11 cellular contexts compared by ENCODE assay signal in the genomic region with DNA sequence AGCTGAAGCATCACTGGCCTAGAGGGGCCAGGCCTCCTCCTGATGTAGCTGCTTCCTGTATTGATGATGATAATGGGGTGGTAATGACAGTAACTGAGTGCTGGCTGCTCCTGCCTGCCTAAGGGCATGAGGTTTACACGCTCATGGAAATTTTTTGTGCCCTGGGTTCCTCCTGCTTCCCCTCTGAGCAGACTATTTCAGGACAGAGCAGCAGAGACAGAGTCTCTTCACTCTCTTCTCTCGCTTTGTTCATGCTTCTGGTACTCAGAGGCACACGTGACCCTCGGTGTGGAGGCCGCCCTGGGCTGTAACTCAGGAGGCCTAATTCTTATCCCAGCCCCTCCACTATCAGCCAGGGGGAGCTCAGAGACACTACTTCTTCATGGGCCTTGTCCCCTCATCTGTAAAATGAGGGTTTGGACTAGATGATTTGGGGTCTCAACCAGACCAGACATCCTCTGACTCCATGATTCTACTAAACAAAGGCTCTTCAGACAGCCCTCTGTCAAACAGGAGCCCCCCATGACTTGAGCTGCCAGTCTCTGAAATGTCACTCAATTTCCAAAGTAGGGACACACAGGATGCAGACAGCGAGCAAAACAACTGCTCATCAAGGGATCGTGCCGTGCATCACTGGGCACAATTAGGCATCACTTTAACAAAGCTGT. TPM values are rescaled to one million over a fixed set of nuclear protein-coding genes. Genes with fewer than 3 reads are reported as not detected.
DNase-seq lines count a peak whose midpoint lies in the region; ATAC-seq and TF ChIP-seq lines count a peak whose summit lies in the region.
"Had no signal": no experiment of that assay in that cellular context is flagged by ENCODE, and none has a peak within 500 bp of the region (broad histone marks: within the 10 kb centered on the region; RNA-seq: fewer than 3 reads in every experiment).

No MANE protein-coding gene starts in this region.

- intact Hi-C loops in activated CD4-positive, alpha-beta memory T cell treated with anti-CD3 and anti-CD28 coated beads for 36 hours (cut with micrococcal nuclease), result loop anchor here (2.0 kb wide), 2 partner anchors 58 to 82 kb away; no protein-coding TSS in a partner anchor
- intact Hi-C loops in esophagus muscularis mucosa (cut with DNase I), result no loop called here

- H3K27me3 Mint-ChIP-seq in activated CD4-positive, alpha-beta memory T cell treated with anti-CD3 and anti-CD28 coated beads, Interleukin-2, amount 10 ng/mL, durations not matched to agents 7 days and 5 days, result no peaks in the 10 kb centered on the region
- H3K27me3 Mint-ChIP-seq in activated CD4-positive, alpha-beta memory T cell treated with anti-CD3 and anti-CD28 coated beads for 36 hours, result no peaks in the 10 kb centered on the region
- no peaks in the 10 kb centered on the region for H3K27me3 Mint-ChIP-seq in central memory CD8-positive, alpha-beta T cell
- no peaks in the 10 kb centered on the region for H3K27me3 Mint-ChIP-seq in stimulated activated naive CD8-positive, alpha-beta T cell treated with anti-CD3 and anti-CD28 coated beads, Interleukin-15, amount 100 ng/mL, for 72 hours

- peaks cover 35% of the 10 kb centered on the region for H3K4me1 Mint-ChIP-seq in activated CD4-positive, alpha-beta memory T cell treated with anti-CD3 and anti-CD28 coated beads, Interleukin-2, amount 10 ng/mL, durations not matched to agents 7 days and 5 days
- H3K4me1 Mint-ChIP-seq in activated CD4-positive, alpha-beta memory T cell treated with anti-CD3 and anti-CD28 coated beads for 36 hours (ENCODE audit: low read depth), result peaks cover 28% of the 10 kb centered on the region
- peaks cover 17% of the 10 kb centered on the region for H3K4me1 Mint-ChIP-seq in central memory CD8-positive, alpha-beta T cell
- peaks cover 33% of the 10 kb centered on the region for H3K4me1 Mint-ChIP-seq in stimulated activated naive CD8-positive, alpha-beta T cell treated with anti-CD3 and anti-CD28 coated beads, Interleukin-15, amount 100 ng/mL, for 72 hours

- H3K36me3 ChIP-seq in esophagus muscularis mucosa, result no peaks in the 10 kb centered on the region

- peak; percentile 31 for ATAC-seq in HG03103 (IDR thresholded peaks at IDR 0.05; ENCODE audit: low read depth, unreplicated experiment)
- no peak for ATAC-seq in central memory CD8-positive, alpha-beta T cell (replicated peaks; ENCODE audit: extremely low read depth, poor library complexity, severe bottlenecking)
- ATAC-seq in stimulated activated naive CD8-positive, alpha-beta T cell treated with anti-CD3 and anti-CD28 coated beads, Interleukin-15, amount 100 ng/mL, for 72 hours, result no peak
- no peak for ATAC-seq in omental fat pad (ENCODE audit: low FRiP score)
- no peak for ATAC-seq in HG03045 (IDR thresholded peaks at IDR 0.05; ENCODE audit: unreplicated experiment)

- no peak overlapping the region for H3K27ac ChIP-seq in esophagus muscularis mucosa (replicated peaks in 1 of 4)

- TF ChIP-seq POLR2A in esophagus muscularis mucosa (IDR thresholded peaks at IDR 0.05; ENCODE audit: low read depth), result no peak

- peak overlapping the region; percentile 69 for H3K27ac Mint-ChIP-seq in activated CD4-positive, alpha-beta memory T cell treated with anti-CD3 and anti-CD28 coated beads, Interleukin-2, amount 10 ng/mL, durations not matched to agents 7 days and 5 days
- no peak overlapping the region for H3K27ac Mint-ChIP-seq in activated CD4-positive, alpha-beta memory T cell treated with anti-CD3 and anti-CD28 coated beads for 36 hours
- H3K27ac Mint-ChIP-seq in central memory CD8-positive, alpha-beta T cell (ENCODE audit: low read depth), result peak overlapping the region; percentile 52
- peak overlapping the region; percentile 3 to 72 for H3K27ac Mint-ChIP-seq in stimulated activated naive CD8-positive, alpha-beta T cell treated with anti-CD3 and anti-CD28 coated beads, Interleukin-15, amount 100 ng/mL, for 72 hours

- no peak for DNase-seq in activated CD4-positive, alpha-beta memory T cell treated with anti-CD3 and anti-CD28 coated beads, Interleukin-2, amount 10 ng/mL, durations not matched to agents 7 days and 5 days
- no peak for DNase-seq in activated CD4-positive, alpha-beta memory T cell treated with anti-CD3 and anti-CD28 coated beads for 36 hours
- no peak for DNase-seq in central memory CD8-positive, alpha-beta T cell (ENCODE audit: low spot score in 2 of 2)
- DNase-seq in stimulated activated naive CD8-positive, alpha-beta T cell treated with anti-CD3 and anti-CD28 coated beads, Interleukin-15, amount 100 ng/mL, for 72 hours, result no peak
- DNase-seq in esophagus muscularis mucosa (ENCODE audit: extremely low spot score), result no peak
- no peak for DNase-seq in omental fat pad (ENCODE audit: low spot score)
- DNase-seq: KG1, NCI-H345, SHP77 had no signal

- H3K4me1 ChIP-seq in esophagus muscularis mucosa, result peaks cover 0 to 11% (median 5%) of the 10 kb centered on the region in 4 donors

- CTCF ChIA-PET in activated CD4-positive, alpha-beta memory T cell treated with anti-CD3 and anti-CD28 coated beads, Interleukin-2, amount 10 ng/mL, durations not matched to agents 7 days and 5 days (lab: Charles Lee), result interaction anchor here (1.2 to 4.2 kb wide), 5 partner anchors 10 to 238 kb away, joined by 3 to 31 read pairs (median 6); partner anchors contain the start of gene TYSND1
- CTCF ChIA-PET in activated CD4-positive, alpha-beta memory T cell treated with anti-CD3 and anti-CD28 coated beads for 36 hours (lab: Charles Lee), result interaction anchor here (0.9 to 3.8 kb wide), 6 partner anchors 10 to 133 kb away, joined by 3 to 30 read pairs (median 10); no protein-coding TSS in a partner anchor

- no peaks in the 10 kb centered on the region for H3K9me3 ChIP-seq in esophagus muscularis mucosa

- WGBS in esophagus muscularis mucosa, result 86% methylated on average over 8 of the region's 8 CpGs

- no peak for TF ChIP-seq EP300 in esophagus muscularis mucosa (IDR thresholded peaks at IDR 0.05)

- H3K27me3 ChIP-seq in esophagus muscularis mucosa, result no peaks in the 10 kb centered on the region

- no peaks in the 10 kb centered on the region for H3K36me3 Mint-ChIP-seq in activated CD4-positive, alpha-beta memory T cell treated with anti-CD3 and anti-CD28 coated beads, Interleukin-2, amount 10 ng/mL, durations not matched to agents 7 days and 5 days (ENCODE audit: low read depth)
- H3K36me3 Mint-ChIP-seq in activated CD4-positive, alpha-beta memory T cell treated with anti-CD3 and anti-CD28 coated beads for 36 hours, result no peaks in the 10 kb centered on the region
- no peaks in the 10 kb centered on the region for H3K36me3 Mint-ChIP-seq in central memory CD8-positive, alpha-beta T cell (ENCODE audit: insufficient read depth)

- POLR2A ChIA-PET in activated CD4-positive, alpha-beta memory T cell treated with anti-CD3 and anti-CD28 coated beads, Interleukin-2, amount 10 ng/mL, durations not matched to agents 7 days and 5 days (lab: Charles Lee), result interaction anchor here (1.3 to 2.1 kb wide), 4 partner anchors 10 to 209 kb away, joined by 3 to 9 read pairs (median 4); partner anchors contain the start of gene TYSND1
- POLR2A ChIA-PET in activated CD4-positive, alpha-beta memory T cell treated with anti-CD3 and anti-CD28 coated beads for 36 hours (lab: Charles Lee), result interaction anchor here (1.3 to 3.4 kb wide), 2 partner anchors 122 to 208 kb away, joined by 3 to 12 read pairs; partner anchors contain the start of genes PPA1 and TYSND1

- TF ChIP-seq CTCF in esophagus muscularis mucosa (IDR thresholded peaks at IDR 0.05) (no peak), omental fat pad (IDR thresholded peaks at IDR 0.05) (no peak)

- H3K4me3 Mint-ChIP-seq in activated CD4-positive, alpha-beta memory T cell treated with anti-CD3 and anti-CD28 coated beads, Interleukin-2, amount 10 ng/mL, durations not matched to agents 7 days and 5 days, result no peak overlapping the region
- H3K4me3 Mint-ChIP-seq in activated CD4-positive, alpha-beta memory T cell treated with anti-CD3 and anti-CD28 coated beads for 36 hours, result no peak overlapping the region
- H3K4me3 Mint-ChIP-seq in central memory CD8-positive, alpha-beta T cell, result peak overlapping the region; percentile 76
- no peak overlapping the region for H3K4me3 Mint-ChIP-seq in stimulated activated naive CD8-positive, alpha-beta T cell treated with anti-CD3 and anti-CD28 coated beads, Interleukin-15, amount 100 ng/mL, for 72 hours

- H3K4me3 ChIP-seq in esophagus muscularis mucosa, result no peak overlapping the region

- H3K9me3 Mint-ChIP-seq in activated CD4-positive, alpha-beta memory T cell treated with anti-CD3 and anti-CD28 coated beads, Interleukin-2, amount 10 ng/mL, durations not matched to agents 7 days and 5 days, result no peaks in the 10 kb centered on the region
- no peaks in the 10 kb centered on the region for H3K9me3 Mint-ChIP-seq in activated CD4-positive, alpha-beta memory T cell treated with anti-CD3 and anti-CD28 coated beads for 36 hours
- no peaks in the 10 kb centered on the region for H3K9me3 Mint-ChIP-seq in central memory CD8-positive, alpha-beta T cell
- H3K9me3 Mint-ChIP-seq in stimulated activated naive CD8-positive, alpha-beta T cell treated with anti-CD3 and anti-CD28 coated beads, Interleukin-15, amount 100 ng/mL, for 72 hours, result no peaks in the 10 kb centered on the region

RNA-seq across cellular contexts. Expression of gene LRRC20, which starts 27.7 kb away (rescaled TPM):
- total RNA-seq in activated CD4-positive, alpha-beta memory T cell treated with anti-CD3 and anti-CD28 coated beads, Interleukin-2, amount 10 ng/mL, durations not matched to agents 7 days and 5 days, result 10 to 100 TPM in 1 of 2 experiments, 1 to 10 TPM in 1; 9.8 to 10.3 TPM
- 10 to 100 TPM; 10.6 to 12.0 TPM for total RNA-seq in activated CD4-positive, alpha-beta memory T cell treated with anti-CD3 and anti-CD28 coated beads for 36 hours
- total RNA-seq in esophagus muscularis mucosa, result 10 to 100 TPM in 3 of 4 donors, 1 to 10 TPM in 1; 6.6 to 17.0 (median 13.4) TPM
- 1 to 10 TPM; 2.0 to 5.8 (median 2.5) TPM for total RNA-seq in omental fat pad

RNA-seq across cellular contexts. Expression of gene EIF4EBP2, which starts 49.2 kb away (rescaled TPM):
- 10 to 100 TPM; 52.6 to 53.8 TPM for total RNA-seq in activated CD4-positive, alpha-beta memory T cell treated with anti-CD3 and anti-CD28 coated beads, Interleukin-2, amount 10 ng/mL, durations not matched to agents 7 days and 5 days
- 10 to 100 TPM; 27.1 to 27.5 TPM for total RNA-seq in activated CD4-positive, alpha-beta memory T cell treated with anti-CD3 and anti-CD28 coated beads for 36 hours
- total RNA-seq in esophagus muscularis mucosa (10 to 100 TPM; 73.6 to 99.9 (median 78.4) TPM), omental fat pad (100 to 1,000 TPM; 104 to 195 (median 141) TPM)
